In the genomic region with DNA sequence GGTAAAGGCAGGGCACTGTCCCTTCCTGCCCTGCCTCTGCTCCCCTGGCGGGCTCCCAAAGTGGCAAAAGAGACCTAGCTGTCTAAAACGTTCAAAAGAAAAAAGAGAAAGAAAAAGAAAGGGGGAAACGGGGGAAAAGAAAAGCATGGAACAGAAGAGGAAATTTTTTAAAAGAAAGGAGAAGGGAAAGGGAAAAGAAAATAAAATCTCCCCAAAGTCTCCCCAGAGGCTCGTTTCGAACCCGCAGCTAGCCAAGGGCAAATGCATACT, we compare ENCODE assay signal across 1 cellular context.
TF ChIP-seq lines count a peak whose summit lies in the region.

No MANE protein-coding gene starts in this region.

TF ChIP-seq in GM12878, 131 proteins besides CTCF, POLR2A, EP300 and RAD21:
- TF ChIP-seq ASH2L (IDR thresholded peaks at IDR 0.05; ENCODE audit: borderline replicate concordance, low read depth): no peak
- no peak for TF ChIP-seq NFYA (IDR thresholded peaks at IDR 0.05; ENCODE audit: borderline replicate concordance, low read depth, low read length)
- TF ChIP-seq IKZF2 (IDR thresholded peaks at IDR 0.05): no peak
- TF ChIP-seq, protein P1, sequence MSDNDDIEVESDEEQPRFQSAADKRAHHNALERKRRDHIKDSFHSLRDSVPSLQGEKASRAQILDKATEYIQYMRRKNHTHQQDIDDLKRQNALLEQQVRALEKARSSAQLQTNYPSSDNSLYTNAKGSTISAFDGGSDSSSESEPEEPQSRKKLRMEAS (IDR thresholded peaks at IDR 0.05; ENCODE audit: low read depth, low read length): no peak
- TF ChIP-seq NR2F1 (conservative IDR thresholded peaks at IDR 0.05): no peak
- TF ChIP-seq, protein P2, sequence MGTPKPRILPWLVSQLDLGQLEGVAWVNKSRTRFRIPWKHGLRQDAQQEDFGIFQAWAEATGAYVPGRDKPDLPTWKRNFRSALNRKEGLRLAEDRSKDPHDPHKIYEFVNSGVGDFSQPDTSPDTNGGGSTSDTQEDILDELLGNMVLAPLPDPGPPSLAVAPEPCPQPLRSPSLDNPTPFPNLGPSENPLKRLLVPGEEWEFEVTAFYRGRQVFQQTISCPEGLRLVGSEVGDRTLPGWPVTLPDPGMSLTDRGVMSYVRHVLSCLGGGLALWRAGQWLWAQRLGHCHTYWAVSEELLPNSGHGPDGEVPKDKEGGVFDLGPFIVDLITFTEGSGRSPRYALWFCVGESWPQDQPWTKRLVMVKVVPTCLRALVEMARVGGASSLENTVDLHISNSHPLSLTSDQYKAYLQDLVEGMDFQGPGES (IDR thresholded peaks at IDR 0.05): no peak
- no peak for TF ChIP-seq TARDBP (IDR thresholded peaks at IDR 0.05; ENCODE audit: borderline replicate concordance)
